ENCODE assay signal across 1 cellular context in the genomic region with DNA sequence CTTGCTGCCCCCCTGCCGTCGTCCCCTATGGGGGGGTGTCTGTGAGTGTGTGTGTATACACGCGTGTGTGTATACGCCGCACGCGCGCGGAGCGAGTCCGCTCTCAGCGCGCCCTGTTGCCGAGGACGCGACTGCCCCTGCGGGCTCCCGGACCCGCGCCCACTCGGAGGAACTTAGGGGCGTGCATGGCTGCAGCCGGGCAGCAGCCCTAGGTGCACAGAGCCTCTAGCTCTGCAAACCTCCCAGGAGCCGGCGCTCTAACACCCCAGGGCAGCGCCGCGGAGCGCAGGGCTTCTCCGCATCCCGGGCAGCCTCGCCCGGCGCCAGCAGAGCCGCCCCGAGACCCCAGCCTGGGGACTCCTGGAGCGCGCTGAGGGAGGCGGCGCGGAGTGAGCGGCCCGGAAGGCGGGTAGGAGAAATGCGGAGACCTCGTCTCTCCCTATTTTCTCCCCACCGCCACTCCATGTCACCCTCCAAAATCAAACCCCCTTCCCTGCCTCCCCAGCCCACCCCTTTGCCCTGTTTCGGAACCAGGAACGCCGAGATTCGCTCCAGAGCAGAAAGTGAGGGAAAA.
TF ChIP-seq lines count a peak whose summit lies in the region.

No MANE protein-coding gene starts in this region.

TF ChIP-seq in HEK293, 187 proteins besides CTCF, POLR2A, EP300 and RAD21 (continued from another document and continues in another):
- TF ChIP-seq PRDM6 (tag by site-specific recombination; IDR thresholded peaks at IDR 0.05) (no peak), AEBP2 (tag by site-specific recombination; IDR thresholded peaks at IDR 0.05; ENCODE audit: borderline replicate concordance) (no peak), ZNF664 (tag by site-specific recombination; IDR thresholded peaks at IDR 0.05) (0 out of 2 replicates have a peak, but pooled peaks have one; percentile 19), ZNF600 (tag by site-specific recombination; IDR thresholded peaks at IDR 0.05) (peak; percentile 70), ZNF2 (tag by site-specific recombination; IDR thresholded peaks at IDR 0.05) (no peak), ZNF518A (tag by site-specific recombination; conservative IDR thresholded peaks at IDR 0.05; ENCODE audit: low read depth) (no peak), KLF16 (tag by site-specific recombination; IDR thresholded peaks at IDR 0.05) (no peak), MZF1 (tag by site-specific recombination; IDR thresholded peaks at IDR 0.05; ENCODE audit: borderline replicate concordance) (no peak), ZNF785 (tag by site-specific recombination; IDR thresholded peaks at IDR 0.05) (no peak), ZNF140 (tag by site-specific recombination; IDR thresholded peaks at IDR 0.05) (no peak), ZNF513 (tag by site-specific recombination; IDR thresholded peaks at IDR 0.05) (no peak), ZNF114 (tag by site-specific recombination; IDR thresholded peaks at IDR 0.05) (no peak), ZNF148 (tag by site-specific recombination; IDR thresholded peaks at IDR 0.05; ENCODE audit: borderline replicate concordance) (no peak), ZNF530 (tag by site-specific recombination; IDR thresholded peaks at IDR 0.05; ENCODE audit: low read depth) (no peak), REST (tag by site-specific recombination; IDR thresholded peaks at IDR 0.05) (no peak), ZNF621 (tag by site-specific recombination; IDR thresholded peaks at IDR 0.05) (no peak), ZNF791 (tag by site-specific recombination; IDR thresholded peaks at IDR 0.05) (no peak), SALL2 (tag by site-specific recombination; IDR thresholded peaks at IDR 0.05; ENCODE audit: borderline replicate concordance) (no peak), EGR2 (tag by site-specific recombination; IDR thresholded peaks at IDR 0.05; ENCODE audit: low read depth) (0 out of 2 replicates have a peak, but pooled peaks have one; percentile 9), MYNN (tag by site-specific recombination; IDR thresholded peaks at IDR 0.05; ENCODE audit: borderline replicate concordance) (no peak), ZNF223 (tag by site-specific recombination; IDR thresholded peaks at IDR 0.05) (no peak)
- TF ChIP-seq, protein P1, sequence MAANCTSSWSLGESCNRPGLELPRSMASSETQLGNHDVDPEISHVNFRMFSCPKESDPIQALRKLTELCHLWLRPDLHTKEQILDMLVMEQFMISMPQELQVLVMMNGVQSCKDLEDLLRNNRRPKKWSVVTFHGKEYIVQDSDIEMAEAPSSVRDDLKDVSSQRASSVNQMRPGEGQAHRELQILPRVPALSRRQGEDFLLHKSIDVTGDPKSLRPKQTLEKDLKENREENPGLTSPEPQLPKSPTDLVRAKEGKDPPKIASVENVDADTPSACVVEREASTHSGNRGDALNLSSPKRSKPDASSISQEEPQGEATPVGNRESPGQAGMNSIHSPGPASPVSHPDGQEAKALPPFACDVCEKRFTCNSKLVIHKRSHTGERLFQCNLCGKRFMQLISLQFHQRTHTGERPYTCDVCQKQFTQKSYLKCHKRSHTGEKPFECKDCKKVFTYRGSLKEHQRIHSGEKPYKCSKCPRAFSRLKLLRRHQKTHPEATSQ (tag by site-specific recombination; IDR thresholded peaks at IDR 0.05), result no peak
- TF ChIP-seq, protein P2, sequence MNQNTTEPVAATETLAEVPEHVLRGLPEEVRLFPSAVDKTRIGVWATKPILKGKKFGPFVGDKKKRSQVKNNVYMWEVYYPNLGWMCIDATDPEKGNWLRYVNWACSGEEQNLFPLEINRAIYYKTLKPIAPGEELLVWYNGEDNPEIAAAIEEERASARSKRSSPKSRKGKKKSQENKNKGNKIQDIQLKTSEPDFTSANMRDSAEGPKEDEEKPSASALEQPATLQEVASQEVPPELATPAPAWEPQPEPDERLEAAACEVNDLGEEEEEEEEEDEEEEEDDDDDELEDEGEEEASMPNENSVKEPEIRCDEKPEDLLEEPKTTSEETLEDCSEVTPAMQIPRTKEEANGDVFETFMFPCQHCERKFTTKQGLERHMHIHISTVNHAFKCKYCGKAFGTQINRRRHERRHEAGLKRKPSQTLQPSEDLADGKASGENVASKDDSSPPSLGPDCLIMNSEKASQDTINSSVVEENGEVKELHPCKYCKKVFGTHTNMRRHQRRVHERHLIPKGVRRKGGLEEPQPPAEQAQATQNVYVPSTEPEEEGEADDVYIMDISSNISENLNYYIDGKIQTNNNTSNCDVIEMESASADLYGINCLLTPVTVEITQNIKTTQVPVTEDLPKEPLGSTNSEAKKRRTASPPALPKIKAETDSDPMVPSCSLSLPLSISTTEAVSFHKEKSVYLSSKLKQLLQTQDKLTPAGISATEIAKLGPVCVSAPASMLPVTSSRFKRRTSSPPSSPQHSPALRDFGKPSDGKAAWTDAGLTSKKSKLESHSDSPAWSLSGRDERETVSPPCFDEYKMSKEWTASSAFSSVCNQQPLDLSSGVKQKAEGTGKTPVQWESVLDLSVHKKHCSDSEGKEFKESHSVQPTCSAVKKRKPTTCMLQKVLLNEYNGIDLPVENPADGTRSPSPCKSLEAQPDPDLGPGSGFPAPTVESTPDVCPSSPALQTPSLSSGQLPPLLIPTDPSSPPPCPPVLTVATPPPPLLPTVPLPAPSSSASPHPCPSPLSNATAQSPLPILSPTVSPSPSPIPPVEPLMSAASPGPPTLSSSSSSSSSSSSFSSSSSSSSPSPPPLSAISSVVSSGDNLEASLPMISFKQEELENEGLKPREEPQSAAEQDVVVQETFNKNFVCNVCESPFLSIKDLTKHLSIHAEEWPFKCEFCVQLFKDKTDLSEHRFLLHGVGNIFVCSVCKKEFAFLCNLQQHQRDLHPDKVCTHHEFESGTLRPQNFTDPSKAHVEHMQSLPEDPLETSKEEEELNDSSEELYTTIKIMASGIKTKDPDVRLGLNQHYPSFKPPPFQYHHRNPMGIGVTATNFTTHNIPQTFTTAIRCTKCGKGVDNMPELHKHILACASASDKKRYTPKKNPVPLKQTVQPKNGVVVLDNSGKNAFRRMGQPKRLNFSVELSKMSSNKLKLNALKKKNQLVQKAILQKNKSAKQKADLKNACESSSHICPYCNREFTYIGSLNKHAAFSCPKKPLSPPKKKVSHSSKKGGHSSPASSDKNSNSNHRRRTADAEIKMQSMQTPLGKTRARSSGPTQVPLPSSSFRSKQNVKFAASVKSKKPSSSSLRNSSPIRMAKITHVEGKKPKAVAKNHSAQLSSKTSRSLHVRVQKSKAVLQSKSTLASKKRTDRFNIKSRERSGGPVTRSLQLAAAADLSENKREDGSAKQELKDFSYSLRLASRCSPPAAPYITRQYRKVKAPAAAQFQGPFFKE (tag by site-specific recombination; IDR thresholded peaks at IDR 0.05; ENCODE audit: borderline replicate concordance), result no peak
